ENCODE assay signal across 16 cellular contexts in the genomic region with DNA sequence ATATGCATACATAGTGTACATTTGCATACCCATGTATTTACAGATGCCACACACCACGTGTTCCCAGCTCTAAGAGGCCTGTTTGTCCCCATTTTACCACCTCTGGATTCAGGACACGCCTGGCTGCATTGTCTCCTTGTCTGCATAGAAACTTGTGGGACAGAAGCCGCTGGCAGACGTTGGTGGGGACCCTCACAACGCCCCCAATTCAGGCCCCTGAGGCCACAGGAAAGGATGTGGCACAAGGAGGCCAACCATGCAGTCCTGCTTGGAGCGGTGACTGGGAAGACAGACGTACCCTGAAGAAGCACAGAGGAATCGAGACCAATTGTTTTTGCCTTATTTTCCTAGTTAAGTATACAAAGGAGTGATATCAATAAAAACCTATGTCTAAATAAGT.
DNase-seq lines count a peak whose midpoint lies in the region; ATAC-seq and TF ChIP-seq lines count a peak whose summit lies in the region.
"Had no signal": no experiment of that assay in that cellular context is flagged by ENCODE, and none has a peak within 500 bp of the region (broad histone marks: within the 10 kb centered on the region; RNA-seq: fewer than 3 reads in every experiment).

No MANE protein-coding gene starts in this region.

- H3K27ac Mint-ChIP-seq in GM23338: no peak overlapping the region
- H3K27ac Mint-ChIP-seq in neural progenitor cell: no peak overlapping the region
- H3K27ac Mint-ChIP-seq: CD14-positive monocyte, T-cell had no signal

- H3K27ac ChIP-seq in GM23338 (ENCODE audit: low read depth) (no peak overlapping the region), neural progenitor cell (no peak overlapping the region)
- H3K27ac ChIP-seq: A549, SJSA1 had no signal

- H2AFZ ChIP-seq in GM23338 (peak overlapping the region; percentile 98), neural progenitor cell (replicated peaks) (peak overlapping the region; percentile 80)

- no peaks in the 10 kb centered on the region; the same call in 1 of the 2 replicates for H3K36me3 ChIP-seq in GM23338 (ENCODE audit: insufficient read depth)
- no peaks in the 10 kb centered on the region for H3K36me3 ChIP-seq in neural progenitor cell
- H3K36me3 ChIP-seq: SJSA1 had no signal

- no peaks in the 10 kb centered on the region for H3K79me2 ChIP-seq in GM23338 (replicated peaks; ENCODE audit: insufficient read depth)
- no peaks in the 10 kb centered on the region for H3K79me2 ChIP-seq in neural progenitor cell (ENCODE audit: low read depth)

- 0 out of 2 replicates have a peak overlapping the region, but pooled peaks have one; percentile 61 for H3K4me2 ChIP-seq in GM23338
- H3K4me2 ChIP-seq in neural progenitor cell: no peak overlapping the region

- H4K20me1 ChIP-seq in GM23338 (replicated peaks; ENCODE audit: insufficient read depth) (no peaks in the 10 kb centered on the region), neural progenitor cell (ENCODE audit: low read depth) (no peaks in the 10 kb centered on the region)

- H3K4me3 Mint-ChIP-seq in GM23338: no peak overlapping the region
- no peak overlapping the region for H3K4me3 Mint-ChIP-seq in neural progenitor cell
- H3K4me3 Mint-ChIP-seq: CD14-positive monocyte, T-cell had no signal

- DNase-seq in GM23338 (ENCODE audit: low spot score) (no peak), NCI-H526 (lab: John Stamatoyannopoulos, UW) (peak; percentile 24 to 58), neural progenitor cell (ENCODE audit: low spot score) (no peak), ureter (ENCODE audit: low spot score) (peak; percentile 10), superior temporal gyrus (ENCODE audit: extremely low spot score) (no peak)
- DNase-seq: NCI-H1417 treated with DMSO at 0.1 percent for 48 hours, NCI-H2081 treated with DMSO at 0.1 percent for 48 hours, NCI-H2171 had no signal

- ATAC-seq in GM23338 (no peak), GM18873 (IDR thresholded peaks at IDR 0.05; ENCODE audit: low FRiP score, unreplicated experiment) (no peak), HG02588 (IDR thresholded peaks at IDR 0.05; ENCODE audit: unreplicated experiment) (no peak)

- H3K9me3 Mint-ChIP-seq in GM23338 (no peaks in the 10 kb centered on the region; the same call in 2 of the 3 replicates), neural progenitor cell (peaks cover 2% of the 10 kb centered on the region)
- H3K9me3 Mint-ChIP-seq: CD8-positive, alpha-beta memory T cell; T-cell had no signal

- no peak overlapping the region for H3K9ac ChIP-seq in neural progenitor cell

- H3K36me3 Mint-ChIP-seq in GM23338 (ENCODE audit: low read depth): no peaks in the 10 kb centered on the region; the same call in 2 of the 3 replicates
- peaks cover 2% of the 10 kb centered on the region for H3K36me3 Mint-ChIP-seq in neural progenitor cell
- H3K36me3 Mint-ChIP-seq: CD14-positive monocyte, T-cell had no signal

- no peak overlapping the region for H3K4me3 ChIP-seq in GM23338
- H3K4me3 ChIP-seq in neural progenitor cell: no peak overlapping the region
- H3K4me3 ChIP-seq: A549, GM12878, SJSA1 had no signal

- H3K27me3 Mint-ChIP-seq in GM23338 (ENCODE audit: insufficient read depth, low read depth, poor library complexity) (peaks cover 9% of the 10 kb centered on the region), neural progenitor cell (ENCODE audit: insufficient read depth, low read depth) (peaks cover 7% of the 10 kb centered on the region)

- H3K4me1 Mint-ChIP-seq in GM23338 (peaks cover 22% of the 10 kb centered on the region), neural progenitor cell (peaks cover 27% of the 10 kb centered on the region)

- H3K9me2 ChIP-seq in GM23338 (ENCODE audit: insufficient read depth): no peaks in the 10 kb centered on the region

- H3K9me3 ChIP-seq in neural progenitor cell (ENCODE audit: low read depth): no peaks in the 10 kb centered on the region
- H3K9me3 ChIP-seq: A549, SJSA1 had no signal

- no peaks in the 10 kb centered on the region; the same call in 1 of the 2 replicates for H3K4me1 ChIP-seq in GM23338 (ENCODE audit: insufficient read depth)
- H3K4me1 ChIP-seq in neural progenitor cell: no peaks in the 10 kb centered on the region
- H3K4me1 ChIP-seq: A549 had no signal

- TF ChIP-seq CTCF in GM23338 (conservative IDR thresholded peaks at IDR 0.05; ENCODE audit: low read depth in 2 of 2) (no peak), neural progenitor cell (IDR thresholded peaks at IDR 0.05) (no peak)

- H3F3A ChIP-seq in GM23338 (replicated peaks; ENCODE audit: low read depth) (no peaks in the 10 kb centered on the region), neural progenitor cell (ENCODE audit: low read depth) (no peaks in the 10 kb centered on the region)

- H3K27me3 ChIP-seq in GM23338 (ENCODE audit: insufficient read depth) (no peaks in the 10 kb centered on the region), neural progenitor cell (no peaks in the 10 kb centered on the region)

TF ChIP-seq in GM23338, 12 proteins besides CTCF, POLR2A, EP300 and RAD21 (continues in another document):
- TF ChIP-seq, protein P1, sequence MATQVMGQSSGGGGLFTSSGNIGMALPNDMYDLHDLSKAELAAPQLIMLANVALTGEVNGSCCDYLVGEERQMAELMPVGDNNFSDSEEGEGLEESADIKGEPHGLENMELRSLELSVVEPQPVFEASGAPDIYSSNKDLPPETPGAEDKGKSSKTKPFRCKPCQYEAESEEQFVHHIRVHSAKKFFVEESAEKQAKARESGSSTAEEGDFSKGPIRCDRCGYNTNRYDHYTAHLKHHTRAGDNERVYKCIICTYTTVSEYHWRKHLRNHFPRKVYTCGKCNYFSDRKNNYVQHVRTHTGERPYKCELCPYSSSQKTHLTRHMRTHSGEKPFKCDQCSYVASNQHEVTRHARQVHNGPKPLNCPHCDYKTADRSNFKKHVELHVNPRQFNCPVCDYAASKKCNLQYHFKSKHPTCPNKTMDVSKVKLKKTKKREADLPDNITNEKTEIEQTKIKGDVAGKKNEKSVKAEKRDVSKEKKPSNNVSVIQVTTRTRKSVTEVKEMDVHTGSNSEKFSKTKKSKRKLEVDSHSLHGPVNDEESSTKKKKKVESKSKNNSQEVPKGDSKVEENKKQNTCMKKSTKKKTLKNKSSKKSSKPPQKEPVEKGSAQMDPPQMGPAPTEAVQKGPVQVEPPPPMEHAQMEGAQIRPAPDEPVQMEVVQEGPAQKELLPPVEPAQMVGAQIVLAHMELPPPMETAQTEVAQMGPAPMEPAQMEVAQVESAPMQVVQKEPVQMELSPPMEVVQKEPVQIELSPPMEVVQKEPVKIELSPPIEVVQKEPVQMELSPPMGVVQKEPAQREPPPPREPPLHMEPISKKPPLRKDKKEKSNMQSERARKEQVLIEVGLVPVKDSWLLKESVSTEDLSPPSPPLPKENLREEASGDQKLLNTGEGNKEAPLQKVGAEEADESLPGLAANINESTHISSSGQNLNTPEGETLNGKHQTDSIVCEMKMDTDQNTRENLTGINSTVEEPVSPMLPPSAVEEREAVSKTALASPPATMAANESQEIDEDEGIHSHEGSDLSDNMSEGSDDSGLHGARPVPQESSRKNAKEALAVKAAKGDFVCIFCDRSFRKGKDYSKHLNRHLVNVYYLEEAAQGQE (IDR thresholded peaks at IDR 0.05; ENCODE audit: unreplicated experiment): no peak
- TF ChIP-seq EZH2phosphoT487 (IDR thresholded peaks at IDR 0.05; ENCODE audit: unreplicated experiment) (no peak), JUNB (IDR thresholded peaks at IDR 0.05; ENCODE audit: unreplicated experiment) (no peak), CREB1 (CRISPR knock-in tag; IDR thresholded peaks at IDR 0.05; ENCODE audit: low read depth) (no peak), NANOG (IDR thresholded peaks at IDR 0.05; ENCODE audit: borderline replicate concordance) (no peak), ZNF331 (CRISPR knock-in tag; IDR thresholded peaks at IDR 0.05; ENCODE audit: low read depth) (no peak)

Comparison
In these comparisons a context has a peak if more than half of its experiments do, and no peak if none do; other contexts are left out.
1. DNase-seq: peak in NCI-H526 (2 of 2) and ureter (single experiment); none in GM23338 (single experiment), neural progenitor cell (single experiment) and superior temporal gyrus (single experiment).